In genomic region chr17:34542700-34543336, GRCh38 we compare ENCODE assay signal across 8 cellular contexts. TPM values are rescaled to one million over a fixed set of nuclear protein-coding genes. Genes with fewer than 3 reads are reported as not detected.
DNase-seq lines count a peak whose midpoint lies in the region; ATAC-seq and TF ChIP-seq lines count a peak whose summit lies in the region.

No MANE protein-coding gene starts in this region.

- H3K4me1 ChIP-seq in esophagus muscularis mucosa = no peaks in the 10 kb centered on the region
- H3K4me1 ChIP-seq in psoas muscle = no peaks in the 10 kb centered on the region

- intact Hi-C loops in esophagus muscularis mucosa (cut with DNase I) (loop anchor here (2.0 kb wide), 2 partner anchors 96 to 580 kb away; no protein-coding TSS in a partner anchor), psoas muscle (cut with DNase I) (loop anchor here (2.0 to 10.0 kb wide), 4 partner anchors 94 to 576 kb away; partner anchors contain the start of gene RAD51D (in 2 of the 2))

- TF ChIP-seq EP300 in esophagus muscularis mucosa (IDR thresholded peaks at IDR 0.05) = no peak

- H3K9me3 ChIP-seq in esophagus muscularis mucosa (no peaks in the 10 kb centered on the region), psoas muscle (no peaks in the 10 kb centered on the region)

- no peak overlapping the region for H3K27ac ChIP-seq in esophagus muscularis mucosa (replicated peaks in 1 of 4)
- H3K27ac ChIP-seq in psoas muscle = no peak overlapping the region

- TF ChIP-seq POLR2A in NB4 (IDR thresholded peaks at IDR 0.05; ENCODE audit: extremely low read depth, insufficient read length) (no peak), esophagus muscularis mucosa (IDR thresholded peaks at IDR 0.05; ENCODE audit: low read depth) (no peak)

- TF ChIP-seq CTCF in NB4 (IDR thresholded peaks at IDR 0.05; ENCODE audit: low read depth, low read length) (peak; percentile 84), esophagus muscularis mucosa (IDR thresholded peaks at IDR 0.05) (peak; percentile 70 to 82 (median 73)), psoas muscle (IDR thresholded peaks at IDR 0.05) (peak; percentile 78)

- ATAC-seq in psoas muscle (no peak), HG03432 (IDR thresholded peaks at IDR 0.05; ENCODE audit: unreplicated experiment) (no peak), GM21526 (IDR thresholded peaks at IDR 0.05; ENCODE audit: low FRiP score, unreplicated experiment) (no peak)

- H3K36me3 ChIP-seq in esophagus muscularis mucosa (no peaks in the 10 kb centered on the region), psoas muscle (ENCODE audit: insufficient read depth in 1 of 2, low read depth in 1 of 2) (no peaks in the 10 kb centered on the region)

- DNase-seq in Daoy (ENCODE audit: low read depth) (peak; percentile 28), NB4 (ENCODE audit: low read depth) (peak; percentile 45), esophagus muscularis mucosa (ENCODE audit: extremely low spot score) (no peak), psoas muscle (peak in 1 of 2 donors; percentile 24), epidermal melanocyte (ENCODE audit: insufficient read length, low spot score) (no peak)
- peak; percentile 12 to 13 for DNase-seq in activated CD8-positive, alpha-beta memory T cell treated with anti-CD3 and anti-CD28 coated beads for 4 hours (ENCODE audit: low read depth in 2 of 2)

- WGBS in esophagus muscularis mucosa = 12% methylated on average over 8 of the region's 8 CpGs
- 5 to 7% (median 7%) methylated on average over 8 of the region's 8 CpGs for WGBS in psoas muscle, 3 donors

- H3K4me3 ChIP-seq in NB4 (ENCODE audit: low read depth, low read length) = no peak overlapping the region
- no peak overlapping the region for H3K4me3 ChIP-seq in esophagus muscularis mucosa
- H3K4me3 ChIP-seq in psoas muscle = no peak overlapping the region

- H3K27me3 ChIP-seq in esophagus muscularis mucosa (peaks cover 0 to 66% (median 0%) of the 10 kb centered on the region in 4 donors), psoas muscle (ENCODE audit: insufficient read depth in 3 of 3, low read length in 2 of 3) (peaks cover 0 to 18% (median 0%) of the 10 kb centered on the region in 3 donors)

RNA-seq across cellular contexts. Expression of gene TMEM132E, which starts 36.6 kb away (rescaled TPM):
- not detected in 2 replicates for total RNA-seq in Daoy (2014; rRNA removed; shearing (Covaris generic))
- total RNA-seq in esophagus muscularis mucosa (under 1 TPM in 2 of 4 donors, not detected in 2; under 0.01 to 0.06 TPM), psoas muscle (under 1 TPM in 1 of 4 donors, not detected in 3; 0.26 TPM)
- under 1 TPM in 2 of 3 donors, not detected in 1; 0.01 to 0.03 TPM for polyA plus RNA-seq in psoas muscle

Comparison
In these comparisons a context has a peak if more than half of its experiments do, and no peak if none do; other contexts are left out.
1. DNase-seq: peak in Daoy (single experiment), NB4 (single experiment) and activated CD8-positive, alpha-beta memory T cell treated with anti-CD3 and anti-CD28 coated beads for 4 hours (2 of 2); none in esophagus muscularis mucosa (single experiment) and epidermal melanocyte (single experiment).
2. Peak in every context shown above with its lines, with median percentiles within 50 percentile points of each other: CTCF ChIP-seq.